Comparison of ENCODE assay signal across 1 cellular context in the genomic region with DNA sequence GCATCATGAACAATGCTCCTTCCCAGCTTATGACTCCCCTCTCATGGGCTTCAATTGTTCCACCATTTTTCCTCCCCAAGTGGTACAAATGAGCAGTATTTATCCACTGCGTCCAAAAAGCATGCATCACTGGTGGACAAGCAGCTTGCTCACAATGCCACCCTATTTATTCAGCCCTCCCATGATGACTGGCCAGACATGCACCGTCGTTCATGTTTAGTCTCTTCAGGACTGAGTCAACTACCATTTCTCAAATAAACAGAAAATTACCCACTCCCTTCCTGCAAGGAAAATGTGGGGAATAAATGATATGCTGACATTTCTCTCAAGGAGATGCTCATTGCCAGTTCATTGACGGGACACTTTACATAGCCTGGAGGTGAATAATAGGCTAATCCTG.
TF ChIP-seq lines count a peak whose summit lies in the region.

No MANE protein-coding gene starts in this region.

TF ChIP-seq in IMR-90, 13 proteins besides CTCF, POLR2A, EP300 and RAD21:
- no peak for TF ChIP-seq NFE2L2 (IDR thresholded peaks at IDR 0.05; ENCODE audit: low read depth, low read length)
- no peak for TF ChIP-seq MAFK (IDR thresholded peaks at IDR 0.05; ENCODE audit: low read depth, low read length)
- TF ChIP-seq FOS (IDR thresholded peaks at IDR 0.05; ENCODE audit: low read depth, low read length): no peak
- TF ChIP-seq CHD1 (IDR thresholded peaks at IDR 0.05; ENCODE audit: low read depth, low read length): no peak
- TF ChIP-seq, protein P1, sequence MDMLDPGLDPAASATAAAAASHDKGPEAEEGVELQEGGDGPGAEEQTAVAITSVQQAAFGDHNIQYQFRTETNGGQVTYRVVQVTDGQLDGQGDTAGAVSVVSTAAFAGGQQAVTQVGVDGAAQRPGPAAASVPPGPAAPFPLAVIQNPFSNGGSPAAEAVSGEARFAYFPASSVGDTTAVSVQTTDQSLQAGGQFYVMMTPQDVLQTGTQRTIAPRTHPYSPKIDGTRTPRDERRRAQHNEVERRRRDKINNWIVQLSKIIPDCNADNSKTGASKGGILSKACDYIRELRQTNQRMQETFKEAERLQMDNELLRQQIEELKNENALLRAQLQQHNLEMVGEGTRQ (IDR thresholded peaks at IDR 0.05; ENCODE audit: low read depth, low read length): no peak
- no peak for TF ChIP-seq BHLHE40 (IDR thresholded peaks at IDR 0.05; ENCODE audit: low read depth, low read length)
- TF ChIP-seq, protein P2, sequence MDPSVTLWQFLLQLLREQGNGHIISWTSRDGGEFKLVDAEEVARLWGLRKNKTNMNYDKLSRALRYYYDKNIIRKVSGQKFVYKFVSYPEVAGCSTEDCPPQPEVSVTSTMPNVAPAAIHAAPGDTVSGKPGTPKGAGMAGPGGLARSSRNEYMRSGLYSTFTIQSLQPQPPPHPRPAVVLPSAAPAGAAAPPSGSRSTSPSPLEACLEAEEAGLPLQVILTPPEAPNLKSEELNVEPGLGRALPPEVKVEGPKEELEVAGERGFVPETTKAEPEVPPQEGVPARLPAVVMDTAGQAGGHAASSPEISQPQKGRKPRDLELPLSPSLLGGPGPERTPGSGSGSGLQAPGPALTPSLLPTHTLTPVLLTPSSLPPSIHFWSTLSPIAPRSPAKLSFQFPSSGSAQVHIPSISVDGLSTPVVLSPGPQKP (IDR thresholded peaks at IDR 0.05; ENCODE audit: borderline replicate concordance, low read depth, low read length): no peak
- no peak for TF ChIP-seq RCOR1 (IDR thresholded peaks at IDR 0.05; ENCODE audit: insufficient replicate concordance, low read length)
- TF ChIP-seq SMC3 (IDR thresholded peaks at IDR 0.05; ENCODE audit: low read depth, low read length): no peak
- no peak for TF ChIP-seq MAZ (IDR thresholded peaks at IDR 0.05; ENCODE audit: borderline replicate concordance, low read depth, low read length)
- no peak for TF ChIP-seq CEBPB (IDR thresholded peaks at IDR 0.05; ENCODE audit: low read depth, low read length)
- TF ChIP-seq RFX5 (IDR thresholded peaks at IDR 0.05; ENCODE audit: low read depth, low read length): no peak
- TF ChIP-seq MXI1 (IDR thresholded peaks at IDR 0.05; ENCODE audit: borderline replicate concordance, low read depth, low read length): no peak
